Comparison of ENCODE assay signal across 8 cellular contexts in the genomic region with DNA sequence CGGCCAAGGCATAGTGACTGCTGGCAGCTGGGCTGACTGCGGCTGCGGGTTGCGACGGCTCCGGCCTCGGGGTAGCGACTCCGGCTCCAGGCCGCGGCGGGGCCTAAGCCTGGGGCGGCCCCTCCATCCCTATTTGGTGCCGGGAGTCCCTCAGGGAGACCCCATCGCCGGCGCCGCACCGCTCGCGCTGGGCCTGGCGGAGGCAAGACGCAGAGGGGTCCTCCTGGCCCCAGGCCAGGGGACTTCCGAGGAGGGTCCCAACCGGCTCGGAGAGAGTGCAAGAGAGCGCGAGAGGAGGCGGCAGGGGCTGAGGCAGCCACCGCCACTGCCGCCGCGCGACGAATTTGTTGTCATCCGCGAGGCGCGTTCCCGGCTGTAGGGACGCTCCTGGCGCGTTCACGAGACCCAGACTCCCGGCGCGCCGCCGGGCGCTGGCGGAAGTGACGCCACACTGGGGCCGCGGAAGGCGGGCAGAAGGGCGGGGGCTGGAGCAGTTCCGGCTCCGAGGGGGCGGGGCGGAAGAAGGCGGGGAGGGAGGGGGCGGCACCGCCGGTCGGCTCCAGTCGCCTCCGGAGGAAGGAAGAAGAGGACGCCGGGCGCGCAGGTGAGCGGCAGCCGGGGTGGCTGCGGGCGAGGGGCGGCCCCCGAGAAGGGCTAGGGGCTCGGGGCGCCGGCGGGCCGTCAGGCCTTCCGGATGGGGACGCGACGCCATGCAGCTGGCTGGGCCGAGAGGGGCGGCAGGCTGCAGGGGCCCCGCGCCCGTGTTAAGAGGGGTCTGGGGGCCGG. TPM values are rescaled to one million over a fixed set of nuclear protein-coding genes. Genes with fewer than 3 reads are reported as not detected.
A peak's percentile ranks its signal among the peaks of the same experiment; 100 is the strongest.
DNase-seq lines count a peak whose midpoint lies in the region; ATAC-seq, FAIRE-seq and TF ChIP-seq lines count a peak whose summit lies in the region.

A gene with protein sequence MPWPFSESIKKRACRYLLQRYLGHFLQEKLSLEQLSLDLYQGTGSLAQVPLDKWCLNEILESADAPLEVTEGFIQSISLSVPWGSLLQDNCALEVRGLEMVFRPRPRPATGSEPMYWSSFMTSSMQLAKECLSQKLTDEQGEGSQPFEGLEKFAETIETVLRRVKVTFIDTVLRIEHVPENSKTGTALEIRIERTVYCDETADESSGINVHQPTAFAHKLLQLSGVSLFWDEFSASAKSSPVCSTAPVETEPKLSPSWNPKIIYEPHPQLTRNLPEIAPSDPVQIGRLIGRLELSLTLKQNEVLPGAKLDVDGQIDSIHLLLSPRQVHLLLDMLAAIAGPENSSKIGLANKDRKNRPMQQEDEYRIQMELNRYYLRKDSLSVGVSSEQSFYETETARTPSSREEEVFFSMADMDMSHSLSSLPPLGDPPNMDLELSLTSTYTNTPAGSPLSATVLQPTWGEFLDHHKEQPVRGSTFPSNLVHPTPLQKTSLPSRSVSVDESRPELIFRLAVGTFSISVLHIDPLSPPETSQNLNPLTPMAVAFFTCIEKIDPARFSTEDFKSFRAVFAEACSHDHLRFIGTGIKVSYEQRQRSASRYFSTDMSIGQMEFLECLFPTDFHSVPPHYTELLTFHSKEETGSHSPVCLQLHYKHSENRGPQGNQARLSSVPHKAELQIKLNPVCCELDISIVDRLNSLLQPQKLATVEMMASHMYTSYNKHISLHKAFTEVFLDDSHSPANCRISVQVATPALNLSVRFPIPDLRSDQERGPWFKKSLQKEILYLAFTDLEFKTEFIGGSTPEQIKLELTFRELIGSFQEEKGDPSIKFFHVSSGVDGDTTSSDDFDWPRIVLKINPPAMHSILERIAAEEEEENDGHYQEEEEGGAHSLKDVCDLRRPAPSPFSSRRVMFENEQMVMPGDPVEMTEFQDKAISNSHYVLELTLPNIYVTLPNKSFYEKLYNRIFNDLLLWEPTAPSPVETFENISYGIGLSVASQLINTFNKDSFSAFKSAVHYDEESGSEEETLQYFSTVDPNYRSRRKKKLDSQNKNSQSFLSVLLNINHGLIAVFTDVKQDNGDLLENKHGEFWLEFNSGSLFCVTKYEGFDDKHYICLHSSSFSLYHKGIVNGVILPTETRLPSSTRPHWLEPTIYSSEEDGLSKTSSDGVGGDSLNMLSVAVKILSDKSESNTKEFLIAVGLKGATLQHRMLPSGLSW (N-terminal part only) (minus strand): TSS at position 377 of the 786 bp plus-strand sequence. CDS start 365 bp downstream, at position 12.
A gene with protein sequence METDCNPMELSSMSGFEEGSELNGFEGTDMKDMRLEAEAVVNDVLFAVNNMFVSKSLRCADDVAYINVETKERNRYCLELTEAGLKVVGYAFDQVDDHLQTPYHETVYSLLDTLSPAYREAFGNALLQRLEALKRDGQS (plus strand): TSS at position 562 of the 786 bp plus-strand sequence. CDS start 18,722 bp downstream, outside the sequence.

- POLR2A ChIA-PET in AG04449 (lab: Yijun Ruan, JAX): no interaction called here
- POLR2A ChIA-PET in WTC11 (lab: Charles Lee): interaction anchor here (0.6 kb wide), 1 partner anchor 155 kb away, joined by 3 read pairs; no protein-coding TSS in a partner anchor

- FAIRE-seq in bronchial epithelial cell (lab: Jason Lieb, UNC): no peak

- DNase-seq in AG04449 (ENCODE audit: low read depth, low spot score): no peak
- DNase-seq in NCI-H226: peak; percentile 70
- DNase-seq in WTC11 (ENCODE audit: low spot score): peak; percentile 97
- peak; percentile 76 for DNase-seq in bronchial epithelial cell (ENCODE audit: low read depth)
- peak; percentile 95 to 97 (median 97) for DNase-seq in immature natural killer cell
- peak; percentile 74 for DNase-seq in smooth muscle cell of the brain vasculature (ENCODE audit: low read depth, low spot score)

- H3K27ac Mint-ChIP-seq in WTC11 (peak within 1 kb of the TSS; percentile 85), immature natural killer cell (peak within 1 kb of the TSS; percentile 84 to 96 (median 93))

- H3K36me3 ChIP-seq in bronchial epithelial cell (ENCODE audit: control insufficient read depth, insufficient read depth, low read length): no peaks in the 10 kb centered on the region

- CTCF ChIA-PET in AG04449 (lab: Yijun Ruan, JAX) (no interaction called here), WTC11 (lab: Charles Lee) (no interaction called here)

- no peaks in the 10 kb centered on the region for H3K36me3 Mint-ChIP-seq in WTC11
- H3K36me3 Mint-ChIP-seq in immature natural killer cell: peaks cover 0 to 5% (median 0%) of the 10 kb centered on the region in 3 donors

- H3K4me3 ChIP-seq in AG04449 (ENCODE audit: low read depth, low read length) (peak within 1 kb of the TSS; percentile 84), bronchial epithelial cell (ENCODE audit: low read depth, low read length) (peak within 1 kb of the TSS; percentile 94)

- no peaks in the 10 kb centered on the region for H3K27me3 ChIP-seq in bronchial epithelial cell (ENCODE audit: control insufficient read depth, insufficient read depth, low read length)

- peak; percentile 74 for ATAC-seq in GM18907 (IDR thresholded peaks at IDR 0.05; ENCODE audit: unreplicated experiment)
- ATAC-seq in HG03139 (IDR thresholded peaks at IDR 0.05; ENCODE audit: unreplicated experiment): peak; percentile 65
- peak; percentile 75 for ATAC-seq in WTC11

- H3K4me3 Mint-ChIP-seq in WTC11 (peak within 1 kb of the TSS; percentile 93), immature natural killer cell (peak within 1 kb of the TSS; percentile 88 to 97 (median 91))

- H3K9me3 Mint-ChIP-seq in WTC11 (no peaks in the 10 kb centered on the region), immature natural killer cell (no peaks in the 10 kb centered on the region)

- peaks cover 35% of the 10 kb centered on the region for H3K4me1 Mint-ChIP-seq in WTC11
- H3K4me1 Mint-ChIP-seq in immature natural killer cell: peaks cover 42 to 56% of the 10 kb centered on the region in 2 donors

- no peak for TF ChIP-seq CTCF in AG04449 (IDR thresholded peaks at IDR 0.05; ENCODE audit: insufficient read depth, low read length, missing control alignments)
- no peak for TF ChIP-seq CTCF in WTC11 (IDR thresholded peaks at IDR 0.05)
- no peak for TF ChIP-seq CTCF in bronchial epithelial cell (IDR thresholded peaks at IDR 0.05; ENCODE audit: insufficient read depth, low read length, severe bottlenecking)

- H3K27me3 Mint-ChIP-seq in WTC11 (ENCODE audit: low read depth) (no peaks in the 10 kb centered on the region), immature natural killer cell (ENCODE audit: low read depth in 3 of 3) (peaks cover 1 to 5% (median 4%) of the 10 kb centered on the region in 3 donors)

TF ChIP-seq in WTC11, 78 proteins besides CTCF, POLR2A, EP300 and RAD21 (continues in another document):
- TF ChIP-seq GRHL2 (CRISPR knock-in tag; IDR thresholded peaks at IDR 0.05; ENCODE audit: insufficient replicate concordance, severe bottlenecking) (no peak), MYBL2 (CRISPR knock-in tag; IDR thresholded peaks at IDR 0.05) (peak; percentile 60; the same call in 1 of the 2 replicates), SP1 (CRISPR knock-in tag; conservative IDR thresholded peaks at IDR 0.05) (peak; percentile 64; the same call in 1 of the 2 replicates), GABPB1 (CRISPR knock-in tag; IDR thresholded peaks at IDR 0.05) (peak; percentile 54), ZNF219 (CRISPR knock-in tag; IDR thresholded peaks at IDR 0.05; ENCODE audit: borderline replicate concordance) (no peak), GTF2I (CRISPR knock-in tag; conservative IDR thresholded peaks at IDR 0.05) (no peak), SMAD4 (CRISPR knock-in tag; IDR thresholded peaks at IDR 0.05) (no peak), ZBTB21 (CRISPR knock-in tag; IDR thresholded peaks at IDR 0.05; ENCODE audit: borderline replicate concordance) (0 out of 2 replicates have a peak, but pooled peaks have one; percentile 43), CREM (CRISPR knock-in tag; IDR thresholded peaks at IDR 0.05) (peak; percentile 75; the same call in 1 of the 2 replicates), ZNF263 (CRISPR knock-in tag; IDR thresholded peaks at IDR 0.05; ENCODE audit: low read depth) (no peak), EMX1 (CRISPR knock-in tag; IDR thresholded peaks at IDR 0.05) (no peak)
- TF ChIP-seq, protein P1, sequence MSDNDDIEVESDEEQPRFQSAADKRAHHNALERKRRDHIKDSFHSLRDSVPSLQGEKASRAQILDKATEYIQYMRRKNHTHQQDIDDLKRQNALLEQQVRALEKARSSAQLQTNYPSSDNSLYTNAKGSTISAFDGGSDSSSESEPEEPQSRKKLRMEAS (CRISPR knock-in tag; IDR thresholded peaks at IDR 0.05): no peak
- TF ChIP-seq, protein P2, sequence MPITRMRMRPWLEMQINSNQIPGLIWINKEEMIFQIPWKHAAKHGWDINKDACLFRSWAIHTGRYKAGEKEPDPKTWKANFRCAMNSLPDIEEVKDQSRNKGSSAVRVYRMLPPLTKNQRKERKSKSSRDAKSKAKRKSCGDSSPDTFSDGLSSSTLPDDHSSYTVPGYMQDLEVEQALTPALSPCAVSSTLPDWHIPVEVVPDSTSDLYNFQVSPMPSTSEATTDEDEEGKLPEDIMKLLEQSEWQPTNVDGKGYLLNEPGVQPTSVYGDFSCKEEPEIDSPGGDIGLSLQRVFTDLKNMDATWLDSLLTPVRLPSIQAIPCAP (CRISPR knock-in tag; IDR thresholded peaks at IDR 0.05): 0 out of 2 replicates have a peak, but pooled peaks have one; percentile 35
- TF ChIP-seq, protein P3, sequence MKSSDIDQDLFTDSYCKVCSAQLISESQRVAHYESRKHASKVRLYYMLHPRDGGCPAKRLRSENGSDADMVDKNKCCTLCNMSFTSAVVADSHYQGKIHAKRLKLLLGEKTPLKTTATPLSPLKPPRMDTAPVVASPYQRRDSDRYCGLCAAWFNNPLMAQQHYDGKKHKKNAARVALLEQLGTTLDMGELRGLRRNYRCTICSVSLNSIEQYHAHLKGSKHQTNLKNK (CRISPR knock-in tag; IDR thresholded peaks at IDR 0.05): no peak

RNA-seq across cellular contexts. Expression of the first gene that starts in this region (rescaled TPM):
- 10.0 to 10.3 TPM (median 10.3 TPM) in 3 replicates for total RNA-seq in WTC11 (2021)
- 6.3 and 9.0 TPM in 2 replicates for total RNA-seq in bronchial epithelial cell
- 1 to 10 TPM; 1.6 to 3.2 (median 2.9) TPM for polyA plus RNA-seq in immature natural killer cell

RNA-seq across cellular contexts. Expression of the second gene that starts in this region (rescaled TPM):
- total RNA-seq in WTC11 (2021) (41.4 to 43.9 TPM (median 43.0 TPM) in 3 replicates), bronchial epithelial cell (68.7 and 77.7 TPM in 2 replicates)
- 10 to 100 TPM; 18.0 to 23.2 (median 21.2) TPM for polyA plus RNA-seq in immature natural killer cell
